Comparison of ENCODE assay signal across 15 cellular contexts in the genomic region with DNA sequence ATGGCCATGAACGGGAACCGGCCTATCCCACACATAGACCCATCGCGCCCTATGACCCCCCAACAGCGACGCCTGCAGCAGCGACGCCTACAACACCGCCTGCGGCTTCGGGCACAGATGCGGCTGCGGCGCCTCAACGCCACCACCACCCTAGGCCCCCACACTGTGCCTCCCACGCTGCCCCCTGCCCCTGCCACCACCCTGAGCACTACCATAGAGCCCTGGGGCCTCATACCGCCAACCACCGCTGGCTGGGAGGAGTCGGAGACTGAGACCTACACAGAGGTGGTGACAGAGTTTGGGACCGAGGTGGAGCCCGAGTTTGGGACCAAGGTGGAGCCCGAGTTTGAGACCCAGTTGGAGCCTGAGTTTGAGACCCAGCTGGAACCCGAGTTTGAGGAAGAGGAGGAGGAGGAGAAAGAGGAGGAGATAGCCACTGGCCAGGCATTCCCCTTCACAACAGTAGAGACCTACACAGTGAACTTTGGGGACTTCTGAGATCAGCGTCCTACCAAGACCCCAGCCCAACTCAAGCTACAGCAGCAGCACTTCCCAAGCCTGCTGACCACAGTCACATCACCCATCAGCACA. TPM values are rescaled to one million over a fixed set of nuclear protein-coding genes. Genes with fewer than 3 reads are reported as not detected.
DNase-seq lines count a peak whose midpoint lies in the region; ATAC-seq and TF ChIP-seq lines count a peak whose summit lies in the region.
"Had no signal": no experiment of that assay in that cellular context is flagged by ENCODE, and none has a peak within 500 bp of the region (broad histone marks: within the 10 kb centered on the region; RNA-seq: fewer than 3 reads in every experiment).

No MANE protein-coding gene starts in this region.

- CTCF ChIA-PET in RWPE1 (lab: Yijun Ruan, JAX) = no interaction called here

- no peak for DNase-seq in RWPE1 (ENCODE audit: low spot score)
- DNase-seq in right atrium auricular region (ENCODE audit: low spot score) = no peak
- DNase-seq: activated naive CD8-positive, alpha-beta T cell treated with anti-CD3 and anti-CD28 coated beads for 36 hours; gastrocnemius medialis; GM23248; NCI-H1048; NCI-H82; stimulated activated CD4-positive, alpha-beta T cell treated with anti-CD3 and anti-CD28 coated beads, Interleukin-4, amount 100 ng/mL, for 4 hours had no signal

- TF ChIP-seq CTCF in RWPE1 (conservative IDR thresholded peaks at IDR 0.05; ENCODE audit: low read depth) (no peak), right atrium auricular region (IDR thresholded peaks at IDR 0.05) (no peak)

- POLR2A ChIA-PET in RWPE1 (lab: Yijun Ruan, JAX; ENCODE audit: low non-redundant PET) = no interaction called here

- H3K27me3 ChIP-seq in right atrium auricular region = no peaks in the 10 kb centered on the region
- H3K27me3 ChIP-seq: gastrocnemius medialis, neutrophil had no signal

- H3K36me3 ChIP-seq in right atrium auricular region = peaks cover 89% of the 10 kb centered on the region
- H3K36me3 ChIP-seq: neutrophil had no signal

- H3K4me1 ChIP-seq in right atrium auricular region = peaks cover 0 to 24% of the 10 kb centered on the region in 2 donors

- ATAC-seq in GM18858 (IDR thresholded peaks at IDR 0.05; ENCODE audit: unreplicated experiment) = no peak
- ATAC-seq in GM18502 (IDR thresholded peaks at IDR 0.05; ENCODE audit: poor library complexity, unreplicated experiment) = no peak
- ATAC-seq: activated CD4-positive, CD25-positive, alpha-beta regulatory T cell treated with anti-CD3 and anti-CD28 coated beads, Interleukin-2, amount 50 U/mL, for 24 hours; stimulated activated effector memory CD8-positive, alpha-beta T cell treated with anti-CD3 and anti-CD28 coated beads, Interleukin-12 subunit alpha, Interleukin-12 subunit beta, amount 100 ng/mL, for 72 hours had no signal

- peak overlapping the region; percentile 57 for H3K27ac ChIP-seq in RWPE1
- peak overlapping the region; percentile 54 to 75 for H3K27ac ChIP-seq in right atrium auricular region
- H3K27ac ChIP-seq: GM23248, neutrophil had no signal

- H3K9me3 ChIP-seq in right atrium auricular region = no peaks in the 10 kb centered on the region
- H3K9me3 ChIP-seq: gastrocnemius medialis, neutrophil had no signal

- H3K4me3 ChIP-seq in right atrium auricular region = no peak overlapping the region
- H3K4me3 ChIP-seq: gastrocnemius medialis, GM23248 had no signal

RNA-seq across cellular contexts. Expression of gene POLD2, which starts 9.5 kb away (rescaled TPM):
- total RNA-seq in right atrium auricular region = 10 to 100 TPM; 71.4 to 76.5 TPM

RNA-seq across cellular contexts. Expression of gene AEBP1, which starts 9.7 kb away (rescaled TPM):
- 100 to 1,000 TPM in 1 of 2 donors, 10 to 100 TPM in 1; 84.4 to 193 TPM for total RNA-seq in right atrium auricular region

RNA-seq across cellular contexts. Expression of gene MYL7, which starts 27.3 kb away (rescaled TPM):
- total RNA-seq in right atrium auricular region = over 10,000 TPM; 17,339 to 49,235 TPM
- total RNA-seq: activated naive CD8-positive, alpha-beta T cell treated with anti-CD3 and anti-CD28 coated beads for 36 hours; GM23248; RPMI7951; T-helper 1 cell treated with Interleukin-12 subunit alpha and Interleukin-12 subunit beta and Interleukin-4 antibody, amounts not matched to agents 30 ng/mL and 1 ng/mL, for 36 hours had no signal

RNA-seq across cellular contexts. Expression of gene POLM, which starts 31.5 kb away (rescaled TPM):
- 10 to 100 TPM; 18.5 to 31.3 TPM for total RNA-seq in right atrium auricular region

RNA-seq across cellular contexts. Expression of gene PGAM2, which starts 48.5 kb away (rescaled TPM):
- total RNA-seq in right atrium auricular region = 1,000 to 10,000 TPM in 1 of 2 donors, 100 to 1,000 TPM in 1; 680 to 2,809 TPM
- total RNA-seq: GM23248 had no signal
